In the genomic region with DNA sequence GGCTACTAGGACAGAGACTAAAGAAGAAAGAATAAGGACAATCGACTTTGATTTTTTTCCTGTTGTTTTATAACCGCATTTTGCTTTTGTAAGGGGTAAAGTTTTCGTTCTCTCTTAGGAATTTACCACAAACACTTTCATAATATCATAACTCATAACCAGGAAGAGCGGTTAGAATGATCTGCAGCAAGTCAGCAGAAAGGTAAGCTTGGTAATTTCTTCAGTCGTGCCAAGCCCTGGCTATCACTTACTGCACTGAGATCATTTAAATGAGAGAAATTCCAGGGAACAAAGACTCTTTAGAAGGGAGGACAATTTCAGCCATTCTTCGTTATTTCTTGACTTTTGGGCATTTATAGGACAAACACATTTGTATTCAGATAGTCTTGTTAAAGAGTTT, we compare ENCODE assay signal across 16 cellular contexts.
DNase-seq lines count a peak whose midpoint lies in the region; ATAC-seq and TF ChIP-seq lines count a peak whose summit lies in the region.
"Had no signal": no experiment of that assay in that cellular context is flagged by ENCODE, and none has a peak within 500 bp of the region (broad histone marks: within the 10 kb centered on the region; RNA-seq: fewer than 3 reads in every experiment).

No MANE protein-coding gene starts in this region.

- in situ Hi-C loops in G401 (cut with HindIII; ENCODE audit: low sequenced_read_pairs): no loop called here

- no peaks in the 10 kb centered on the region for H3K27me3 Mint-ChIP-seq in T-helper 2 cell treated with Interferon-gamma antibody and Interleukin-4, amounts not matched to agents 5 μg/mL and 100 μg/mL, for 36 hours (ENCODE audit: low read depth)
- H3K27me3 Mint-ChIP-seq: activated CD4-positive, alpha-beta memory T cell treated with anti-CD3 and anti-CD28 coated beads, Interleukin-2, amount 10 ng/mL, durations not matched to agents 7 days and 5 days; effector memory CD8-positive, alpha-beta T cell had no signal

- ATAC-seq in GM19351 (IDR thresholded peaks at IDR 0.05; ENCODE audit: unreplicated experiment): peak; percentile 36
- ATAC-seq in HG02973 (IDR thresholded peaks at IDR 0.05; ENCODE audit: unreplicated experiment): no peak
- ATAC-seq: effector memory CD8-positive, alpha-beta T cell; stimulated activated effector memory CD8-positive, alpha-beta T cell treated with anti-CD3 and anti-CD28 coated beads, Interleukin-12 subunit alpha, Interleukin-12 subunit beta, amount 100 ng/mL, for 72 hours; upper lobe of right lung had no signal

- no peaks in the 10 kb centered on the region for H3K9me3 ChIP-seq in BLaER1
- H3K9me3 ChIP-seq in prostate gland: no peaks in the 10 kb centered on the region
- H3K9me3 ChIP-seq: SJSA1, upper lobe of right lung had no signal

- no peaks in the 10 kb centered on the region for H3K36me3 Mint-ChIP-seq in T-helper 2 cell treated with Interferon-gamma antibody and Interleukin-4, amounts not matched to agents 5 μg/mL and 100 μg/mL, for 36 hours (ENCODE audit: low read depth)
- H3K36me3 Mint-ChIP-seq: stimulated activated effector memory CD8-positive, alpha-beta T cell treated with anti-CD3 and anti-CD28 coated beads, Interleukin-12 subunit alpha, Interleukin-12 subunit beta, amount 100 ng/mL, for 72 hours had no signal

- intact Hi-C loops in prostate gland (cut with DNase I): no loop called here

- H3K4me2 ChIP-seq in BLaER1: peak overlapping the region; percentile 14; the same call in 1 of the 2 replicates

- H3K4me1 ChIP-seq in BLaER1 (peaks cover 17% of the 10 kb centered on the region), prostate gland (replicated peaks) (no peaks in the 10 kb centered on the region)

- no peak overlapping the region for H3K4me3 ChIP-seq in BLaER1
- H3K4me3 ChIP-seq in prostate gland: no peak overlapping the region
- H3K4me3 ChIP-seq: GM23248, SJSA1, upper lobe of right lung had no signal

- H3K27ac ChIP-seq in BLaER1: no peak overlapping the region
- no peak overlapping the region for H3K27ac ChIP-seq in prostate gland
- H3K27ac ChIP-seq: GM23248, SJSA1, upper lobe of right lung had no signal

- peaks cover 36% of the 10 kb centered on the region for H3K4me1 Mint-ChIP-seq in T-helper 2 cell treated with Interferon-gamma antibody and Interleukin-4, amounts not matched to agents 5 μg/mL and 100 μg/mL, for 36 hours (ENCODE audit: low read depth)
- H3K4me1 Mint-ChIP-seq: stimulated activated effector memory CD8-positive, alpha-beta T cell treated with anti-CD3 and anti-CD28 coated beads, Interleukin-12 subunit alpha, Interleukin-12 subunit beta, amount 100 ng/mL, for 72 hours had no signal

- DNase-seq in T-helper 2 cell treated with Interferon-gamma antibody and Interleukin-4, amounts not matched to agents 5 μg/mL and 100 μg/mL, for 36 hours (ENCODE audit: low spot score): no peak
- peak; percentile 60 for DNase-seq in medulla oblongata (ENCODE audit: extremely low spot score)
- no peak for DNase-seq in prostate gland (ENCODE audit: low spot score)
- no peak for DNase-seq in NCI-H1105 (lab: John Stamatoyannopoulos, UW)
- DNase-seq in G401 (ENCODE audit: low spot score): no peak
- DNase-seq: activated CD4-positive, alpha-beta memory T cell treated with anti-CD3 and anti-CD28 coated beads, Interleukin-2, amount 10 ng/mL, durations not matched to agents 7 days and 5 days; effector memory CD8-positive, alpha-beta T cell; GM23248; NCI-H2081; upper lobe of right lung had no signal

- H3K27ac Mint-ChIP-seq in T-helper 2 cell treated with Interferon-gamma antibody and Interleukin-4, amounts not matched to agents 5 μg/mL and 100 μg/mL, for 36 hours: peak overlapping the region; percentile 1
- H3K27ac Mint-ChIP-seq: activated CD4-positive, alpha-beta memory T cell treated with anti-CD3 and anti-CD28 coated beads, Interleukin-2, amount 10 ng/mL, durations not matched to agents 7 days and 5 days; brain; effector memory CD8-positive, alpha-beta T cell; stimulated activated effector memory CD8-positive, alpha-beta T cell treated with anti-CD3 and anti-CD28 coated beads, Interleukin-12 subunit alpha, Interleukin-12 subunit beta, amount 100 ng/mL, for 72 hours had no signal

- WGBS in prostate gland: 67% methylated on average over 6 of the region's 6 CpGs

- no peak for TF ChIP-seq CTCF in prostate gland (IDR thresholded peaks at IDR 0.05)

- no peak overlapping the region for H3K9ac ChIP-seq in BLaER1
- H3K9ac ChIP-seq: GM23248 had no signal

- TF ChIP-seq POLR2A in prostate gland (IDR thresholded peaks at IDR 0.05): no peak

- H3K27me3 ChIP-seq in BLaER1 (no peaks in the 10 kb centered on the region), prostate gland (replicated peaks; ENCODE audit: insufficient read depth) (no peaks in the 10 kb centered on the region)
- H3K27me3 ChIP-seq: SJSA1, upper lobe of right lung had no signal

- no peaks in the 10 kb centered on the region for H3K9me3 Mint-ChIP-seq in T-helper 2 cell treated with Interferon-gamma antibody and Interleukin-4, amounts not matched to agents 5 μg/mL and 100 μg/mL, for 36 hours
- H3K9me3 Mint-ChIP-seq: activated CD4-positive, alpha-beta memory T cell treated with anti-CD3 and anti-CD28 coated beads, Interleukin-2, amount 10 ng/mL, durations not matched to agents 7 days and 5 days; stimulated activated effector memory CD8-positive, alpha-beta T cell treated with anti-CD3 and anti-CD28 coated beads, Interleukin-12 subunit alpha, Interleukin-12 subunit beta, amount 100 ng/mL, for 72 hours had no signal

- no peaks in the 10 kb centered on the region for H4K20me1 ChIP-seq in BLaER1

- H3K36me3 ChIP-seq in BLaER1 (no peaks in the 10 kb centered on the region), prostate gland (no peaks in the 10 kb centered on the region)
- H3K36me3 ChIP-seq: SJSA1, upper lobe of right lung had no signal

- peak overlapping the region; percentile 11 for H3K4me3 Mint-ChIP-seq in T-helper 2 cell treated with Interferon-gamma antibody and Interleukin-4, amounts not matched to agents 5 μg/mL and 100 μg/mL, for 36 hours
- H3K4me3 Mint-ChIP-seq: activated CD4-positive, alpha-beta memory T cell treated with anti-CD3 and anti-CD28 coated beads, Interleukin-2, amount 10 ng/mL, durations not matched to agents 7 days and 5 days; brain; effector memory CD8-positive, alpha-beta T cell; stimulated activated effector memory CD8-positive, alpha-beta T cell treated with anti-CD3 and anti-CD28 coated beads, Interleukin-12 subunit alpha, Interleukin-12 subunit beta, amount 100 ng/mL, for 72 hours had no signal
